ENCODE assay signal across 1 cellular context in genomic region chr2:170485254-170485653, GRCh38.
TF ChIP-seq lines count a peak whose summit lies in the region.

No MANE protein-coding gene starts in this region.

TF ChIP-seq in HepG2, 621 proteins besides CTCF, POLR2A, EP300 and RAD21 (continued from another document and continues in another):
- no peak for TF ChIP-seq ZNF407 (CRISPR knock-in tag; IDR thresholded peaks at IDR 0.05; ENCODE audit: not compliant biosample characterization)
- peak; percentile 46; the same call in 1 of the 2 replicates for TF ChIP-seq REPIN1 (CRISPR knock-in tag; IDR thresholded peaks at IDR 0.05; ENCODE audit: borderline replicate concordance, low read depth)
- TF ChIP-seq DRAP1 (CRISPR knock-in tag; IDR thresholded peaks at IDR 0.05), result no peak
- TF ChIP-seq LCORL (IDR thresholded peaks at IDR 0.05), result peak; percentile 86
- peak; percentile 77 for TF ChIP-seq LCORL (CRISPR knock-in tag; IDR thresholded peaks at IDR 0.05)
- TF ChIP-seq DPF2 (CRISPR knock-in tag; IDR thresholded peaks at IDR 0.05; ENCODE audit: borderline replicate concordance, low read depth), result peak; percentile 96
- TF ChIP-seq SAP130 (CRISPR knock-in tag; IDR thresholded peaks at IDR 0.05; ENCODE audit: low read depth), result peak; percentile 53
- 0 out of 2 replicates have a peak, but pooled peaks have one; percentile 22 for TF ChIP-seq GATAD1 (CRISPR knock-in tag; IDR thresholded peaks at IDR 0.05)
- 0 out of 2 replicates have a peak, but pooled peaks have one; percentile 23 for TF ChIP-seq RNF2 (conservative IDR thresholded peaks at IDR 0.05; ENCODE audit: low read depth)
- peak; percentile 67; the same call in 1 of the 2 replicates for TF ChIP-seq ZMYM3 (CRISPR knock-in tag; IDR thresholded peaks at IDR 0.05)
- peak; percentile 34; the same call in 1 of the 2 replicates for TF ChIP-seq SPEN (CRISPR knock-in tag; IDR thresholded peaks at IDR 0.05; ENCODE audit: low read depth)
- TF ChIP-seq ZBTB39 (CRISPR knock-in tag; IDR thresholded peaks at IDR 0.05), result 0 out of 2 replicates have a peak, but pooled peaks have one; percentile 53
- peak; percentile 63; the same call in 1 of the 2 replicates for TF ChIP-seq ZNF362 (CRISPR knock-in tag; IDR thresholded peaks at IDR 0.05; ENCODE audit: borderline replicate concordance)
- TF ChIP-seq GATAD2A (CRISPR knock-in tag; IDR thresholded peaks at IDR 0.05), result peak; percentile 68
- 0 out of 4 replicates have a peak, but pooled peaks of 1 of the 2 experiments have one; percentile 13 for TF ChIP-seq REST (IDR thresholded peaks at IDR 0.05; ENCODE audit: borderline replicate concordance in 1 of 2, low read depth in 1 of 2, low read length in 2 of 2)
- TF ChIP-seq TCF7 (IDR thresholded peaks at IDR 0.05; ENCODE audit: low read depth), result peak; percentile 28; the same call in 1 of the 2 replicates
- TF ChIP-seq SRY (CRISPR knock-in tag; IDR thresholded peaks at IDR 0.05), result no peak
- TF ChIP-seq ZMYM2 (CRISPR knock-in tag; IDR thresholded peaks at IDR 0.05), result peak; percentile 34; the same call in 1 of the 2 replicates
- TF ChIP-seq ISL2 (CRISPR knock-in tag; IDR thresholded peaks at IDR 0.05), result 0 out of 2 replicates have a peak, but pooled peaks have one; percentile 18
- peak; percentile 55 for TF ChIP-seq MAX (IDR thresholded peaks at IDR 0.05)
- TF ChIP-seq CREM (IDR thresholded peaks at IDR 0.05), result peak; percentile 40
- TF ChIP-seq CREM (CRISPR knock-in tag; IDR thresholded peaks at IDR 0.05), result no peak
- TF ChIP-seq HNF4A (CRISPR knock-in tag; IDR thresholded peaks at IDR 0.05), result peak; percentile 95
- TF ChIP-seq TRIM24 (CRISPR knock-in tag; IDR thresholded peaks at IDR 0.05), result 0 out of 2 replicates have a peak, but pooled peaks have one; percentile 45
- no peak for TF ChIP-seq ZNF619 (CRISPR knock-in tag; IDR thresholded peaks at IDR 0.05)
- TF ChIP-seq ATF2 (CRISPR knock-in tag; IDR thresholded peaks at IDR 0.05), result no peak
- peak; percentile 72 for TF ChIP-seq ZNF644 (CRISPR knock-in tag; IDR thresholded peaks at IDR 0.05; ENCODE audit: low read depth)
- TF ChIP-seq MYNN (CRISPR knock-in tag; IDR thresholded peaks at IDR 0.05; ENCODE audit: low read depth), result no peak
- TF ChIP-seq RFX5 (IDR thresholded peaks at IDR 0.05; ENCODE audit: low read depth, low read length), result no peak
- no peak for TF ChIP-seq ZNF232 (CRISPR knock-in tag; IDR thresholded peaks at IDR 0.05; ENCODE audit: borderline replicate concordance)
- no peak for TF ChIP-seq AGO1 (IDR thresholded peaks at IDR 0.05; ENCODE audit: low read depth, low read length, poor library complexity, severe bottlenecking)
- no peak for TF ChIP-seq REL (CRISPR knock-in tag; conservative IDR thresholded peaks at IDR 0.05)
- TF ChIP-seq NONO (IDR thresholded peaks at IDR 0.05), result 0 out of 2 replicates have a peak, but pooled peaks have one; percentile 80
- peak; percentile 35; the same call in 1 of the 2 replicates for TF ChIP-seq NONO (CRISPR knock-in tag; conservative IDR thresholded peaks at IDR 0.05)
- peak; percentile 67; the same call in 1 of the 2 replicates for TF ChIP-seq ZNF414 (CRISPR knock-in tag; IDR thresholded peaks at IDR 0.05)
- TF ChIP-seq NR2F2 (IDR thresholded peaks at IDR 0.05; ENCODE audit: borderline replicate concordance, low read depth), result 0 out of 2 replicates have a peak, but pooled peaks have one; percentile 25
- no peak for TF ChIP-seq SOX6 (IDR thresholded peaks at IDR 0.05)
- TF ChIP-seq SOX6 (CRISPR knock-in tag; IDR thresholded peaks at IDR 0.05), result peak; percentile 60; the same call in 1 of the 2 replicates
- TF ChIP-seq KMT2B (CRISPR knock-in tag; IDR thresholded peaks at IDR 0.05), result no peak
- TF ChIP-seq NFATC3 (CRISPR knock-in tag; IDR thresholded peaks at IDR 0.05), result no peak
- TF ChIP-seq NR2F1 (CRISPR knock-in tag; IDR thresholded peaks at IDR 0.05), result 0 out of 4 replicates have a peak, but pooled peaks of 1 of the 2 experiments have one; percentile 34
- no peak for TF ChIP-seq ZNF20 (CRISPR knock-in tag; IDR thresholded peaks at IDR 0.05)
- peak; percentile 64 for TF ChIP-seq POGZ (CRISPR knock-in tag; IDR thresholded peaks at IDR 0.05)
- no peak for TF ChIP-seq ZNF576 (CRISPR knock-in tag; IDR thresholded peaks at IDR 0.05)
- TF ChIP-seq CEBPG (CRISPR knock-in tag; IDR thresholded peaks at IDR 0.05), result no peak
- TF ChIP-seq FOXA3 (CRISPR knock-in tag; IDR thresholded peaks at IDR 0.05), result 0 out of 2 replicates have a peak, but pooled peaks have one; percentile 21
- TF ChIP-seq ERF (CRISPR knock-in tag; IDR thresholded peaks at IDR 0.05), result no peak
- peak; percentile 38; the same call in 1 of the 2 replicates for TF ChIP-seq ELF3 (CRISPR knock-in tag; IDR thresholded peaks at IDR 0.05)
- TF ChIP-seq MED1 (CRISPR knock-in tag; IDR thresholded peaks at IDR 0.05), result peak; percentile 52; the same call in 1 of the 2 replicates
- 0 out of 2 replicates have a peak, but pooled peaks have one; percentile 28 for TF ChIP-seq ZNF430 (CRISPR knock-in tag; IDR thresholded peaks at IDR 0.05)
- peak; percentile 76; the same call in 1 of the 2 replicates for TF ChIP-seq EHMT2 (IDR thresholded peaks at IDR 0.05; ENCODE audit: borderline replicate concordance, low read depth, low read length)
